ENCODE assay signal across 13 cellular contexts in genomic region chr17:79943354-79944241, GRCh38.
DNase-seq lines count a peak whose midpoint lies in the region; ATAC-seq and TF ChIP-seq lines count a peak whose summit lies in the region.
"Had no signal": no experiment of that assay in that cellular context is flagged by ENCODE, and none has a peak within 500 bp of the region (broad histone marks: within the 10 kb centered on the region; RNA-seq: fewer than 3 reads in every experiment).

No MANE protein-coding gene starts in this region.

- H3K79me2 ChIP-seq in neural progenitor cell (ENCODE audit: low read depth) = no peaks in the 10 kb centered on the region

- no peak for TF ChIP-seq POLR2A in Peyer's patch (IDR thresholded peaks at IDR 0.05)

- TF ChIP-seq CTCF in Peyer's patch (IDR thresholded peaks at IDR 0.05) (no peak), neural progenitor cell (IDR thresholded peaks at IDR 0.05) (no peak)

- H3K4me2 ChIP-seq in BLaER1 (peak overlapping the region; percentile 79), neural progenitor cell (no peak overlapping the region)

- H3K9ac ChIP-seq in BLaER1 = no peak overlapping the region
- no peak overlapping the region for H3K9ac ChIP-seq in neural progenitor cell

- H3K4me1 Mint-ChIP-seq in neural progenitor cell = peaks cover 32% of the 10 kb centered on the region

- H3K9me3 ChIP-seq in BLaER1 (no peaks in the 10 kb centered on the region), Peyer's patch (no peaks in the 10 kb centered on the region), neural progenitor cell (ENCODE audit: low read depth) (no peaks in the 10 kb centered on the region)
- H3K9me3 ChIP-seq: stomach had no signal

- H3K27me3 ChIP-seq in BLaER1 (peaks cover 14% of the 10 kb centered on the region), Peyer's patch (no peaks in the 10 kb centered on the region), neural progenitor cell (peaks cover 4% of the 10 kb centered on the region)
- H3K27me3 ChIP-seq: stomach had no signal

- DNase-seq in Peyer's patch (peak in 2 of 3 donors; percentile 40 to 47), ecto neural progenitor cell (ENCODE audit: low spot score) (peak; percentile 48), neural progenitor cell (ENCODE audit: low spot score) (no peak), retina (no peak), hypothalamus (lab: John Stamatoyannopoulos, UW) (no peak)
- DNase-seq: central memory CD4-positive, alpha-beta T cell; midbrain; stimulated activated CD4-positive, alpha-beta T cell treated with anti-CD3 and anti-CD28 coated beads, Interleukin-4, amount 100 ng/mL, for 1 hour; stomach had no signal

- ATAC-seq in GM18502 (IDR thresholded peaks at IDR 0.05; ENCODE audit: poor library complexity, unreplicated experiment) (no peak), HG03469 (IDR thresholded peaks at IDR 0.05; ENCODE audit: unreplicated experiment) (no peak)
- ATAC-seq: HCT116 had no signal

- H3K4me1 ChIP-seq in BLaER1 (peaks cover 91% of the 10 kb centered on the region), Peyer's patch (peaks cover 0 to 7% (median 0%) of the 10 kb centered on the region in 4 donors), neural progenitor cell (no peaks in the 10 kb centered on the region)
- H3K4me1 ChIP-seq: stomach had no signal

- H3K36me3 Mint-ChIP-seq in neural progenitor cell = peaks cover 46% of the 10 kb centered on the region

- H3K27ac Mint-ChIP-seq in neural progenitor cell = peak overlapping the region; percentile 60

- no peaks in the 10 kb centered on the region for H3K9me3 Mint-ChIP-seq in neural progenitor cell

- H3K4me3 Mint-ChIP-seq in neural progenitor cell = peak overlapping the region; percentile 64

- H3K4me3 ChIP-seq in BLaER1 (no peak overlapping the region), Peyer's patch (no peak overlapping the region), neural progenitor cell (no peak overlapping the region)
- H3K4me3 ChIP-seq: stomach had no signal

- H4K20me1 ChIP-seq in BLaER1 = peaks cover 9% of the 10 kb centered on the region
- H4K20me1 ChIP-seq in neural progenitor cell (ENCODE audit: low read depth) = peaks cover 19% of the 10 kb centered on the region

- H2AFZ ChIP-seq in neural progenitor cell (replicated peaks) = no peak overlapping the region

- H3F3A ChIP-seq in neural progenitor cell (ENCODE audit: low read depth) = no peaks in the 10 kb centered on the region

- H3K27ac ChIP-seq in BLaER1 (0 out of 2 replicates have a peak overlapping the region, but pooled peaks have one; percentile 51), Peyer's patch (no peak overlapping the region), neural progenitor cell (no peak overlapping the region)
- H3K27ac ChIP-seq: stomach had no signal

- H3K27me3 Mint-ChIP-seq in neural progenitor cell (ENCODE audit: insufficient read depth, low read depth) = peaks cover 10% of the 10 kb centered on the region

- H3K36me3 ChIP-seq in BLaER1 = no peaks in the 10 kb centered on the region
- H3K36me3 ChIP-seq in Peyer's patch = peaks cover 0 to 35% (median 0%) of the 10 kb centered on the region in 3 donors
- no peaks in the 10 kb centered on the region for H3K36me3 ChIP-seq in neural progenitor cell

Comparison
In these comparisons a context has a peak if more than half of its experiments do, and no peak if none do; other contexts are left out.
1. DNase-seq: peak in Peyer's patch (2 of 3) and ecto neural progenitor cell (single experiment); none in neural progenitor cell (single experiment), retina (single experiment) and hypothalamus (0 of 51).